In the genomic region with DNA sequence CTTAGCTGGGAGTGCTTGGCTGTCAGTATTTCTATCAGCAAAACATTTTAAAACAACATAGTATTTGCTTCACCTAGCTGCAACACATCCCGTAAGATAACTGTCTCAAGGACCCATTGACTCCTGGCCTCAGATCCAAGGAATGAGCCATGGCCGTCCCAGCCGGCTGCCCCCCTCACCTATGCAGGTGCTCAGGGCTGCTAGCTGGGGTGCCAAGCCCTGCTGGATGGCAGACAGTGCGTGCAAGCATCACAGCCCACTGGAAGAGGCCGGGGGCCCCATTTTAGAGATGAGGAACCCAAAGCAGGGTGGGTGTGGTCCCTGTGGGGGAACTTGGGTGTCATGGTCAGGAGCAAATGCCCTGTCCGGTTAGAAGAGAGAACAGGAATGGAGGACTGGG, we compare ENCODE assay signal across 22 cellular contexts. TPM values are rescaled to one million over a fixed set of nuclear protein-coding genes. Genes with fewer than 3 reads are reported as not detected.
DNase-seq lines count a peak whose midpoint lies in the region; ATAC-seq, FAIRE-seq and TF ChIP-seq lines count a peak whose summit lies in the region.
"Had no signal": no experiment of that assay in that cellular context is flagged by ENCODE, and none has a peak within 500 bp of the region (broad histone marks: within the 10 kb centered on the region; RNA-seq: fewer than 3 reads in every experiment).

No MANE protein-coding gene starts in this region.

- TF ChIP-seq POLR2A in K562 (conservative IDR thresholded peaks at IDR 0.05) (peak; percentile 31; the same call in 1 of the 2 replicates), H54 (IDR thresholded peaks at IDR 0.05; ENCODE audit: low read depth, low read length) (no peak)

- H3K79me1 ChIP-seq in neuronal stem cell (ENCODE audit: low read depth, low read length), result peaks cover 4% of the 10 kb centered on the region

- H2BK5ac ChIP-seq in neuronal stem cell (ENCODE audit: low read length), result no peak overlapping the region

- H2BK12ac ChIP-seq in neuronal stem cell (ENCODE audit: low read length), result no peak overlapping the region

- no peak for DNase-seq in AG04450 (ENCODE audit: low read depth, low spot score)
- DNase-seq in GM23248, result no peak
- no peak for DNase-seq in K562 (ENCODE audit: extremely low read depth in 1 of 4, low spot score in 3 of 4)
- no peak for DNase-seq in neuronal stem cell (ENCODE audit: low spot score)
- no peak for DNase-seq in NCI-H187 treated with DMSO at 0.1 percent for 48 hours (lab: John Stamatoyannopoulos, UW)
- no peak for DNase-seq in H54 (ENCODE audit: insufficient read length, low spot score)
- DNase-seq in anterior cingulate cortex (lab: John Stamatoyannopoulos, UW), result no peak
- DNase-seq: activated CD4-positive, alpha-beta memory T cell treated with anti-CD3 and anti-CD28 coated beads, Interleukin-2, amount 10 ng/mL, durations not matched to agents 7 days and 5 days; amygdala; DND-41; gastrocnemius medialis; H7; midbrain; NCI-H2029 treated with DMSO at 0.1 percent for 48 hours; NCI-H510A; retina; SHP77; T-cell had no signal

- H2AFZ ChIP-seq in GM23248, result no peak overlapping the region
- no peak overlapping the region for H2AFZ ChIP-seq in K562 (ENCODE audit: low read depth, low read length)
- H2AFZ ChIP-seq in neuronal stem cell (ENCODE audit: low read length), result no peak overlapping the region

- WGBS in GM23248 (ENCODE audit: low coverage in 1 of 2, low lambda C conversion rate in 2 of 2, missing lambda C conversion rate in 2 of 2), 2 experiments, result 76 to 81% methylated on average over 6 of the region's 6 CpGs
- WGBS in K562 (ENCODE audit: insufficient coverage, low coverage, missing lambda C conversion rate), result 93% methylated on average over 5 of the region's 6 CpGs
- no CpG with 5 or more reads among the region's 6 CpGs for WGBS in neuronal stem cell (ENCODE audit: extremely low coverage in 2 of 2, insufficient read length in 2 of 2, insufficient replicate concordance in 1 of 2), 2 donors

- no peak for FAIRE-seq in K562 (lab: Jason Lieb, UNC)
- no peak for FAIRE-seq in H54 (lab: Jason Lieb, UNC)
- FAIRE-seq: GM18507 had no signal

- POLR2A ChIA-PET in AG04450 (lab: Yijun Ruan, JAX) (interaction anchor here (0.6 to 2.9 kb wide), 3 partner anchors 9 to 158 kb away, joined by 3 to 22 read pairs (median 13); partner anchors contain the start of genes PSMC3 and SLC39A13), K562 (lab: Yijun Ruan, JAX) (interaction anchor here (0.6 to 2.1 kb wide), 8 partner anchors 9 to 160 kb away, joined by 3 to 16 read pairs (median 3); partner anchors contain the start of genes NR1H3, PSMC3 and SLC39A13)

- CTCF ChIA-PET in AG04450 (lab: Charles Lee), result interaction anchor here (1.1 kb wide), 1 partner anchor 36 kb away, joined by 4 read pairs; no protein-coding TSS in a partner anchor
- CTCF ChIA-PET in K562 (lab: Yijun Ruan, JAX; ENCODE audit: low intra/inter-chr PET ratio), result no interaction called here

- H3K4me1 ChIP-seq in GM23248 (ENCODE audit: insufficient read depth) (peaks cover 49% of the 10 kb centered on the region), K562 (replicated peaks in 1 of 2; ENCODE audit: control insufficient read depth in 2 of 2, insufficient read depth in 2 of 2, low read length in 2 of 2) (peaks cover 0 to 43% of the 10 kb centered on the region in 2 experiments; a peak in 2 of 5 replicates), neuronal stem cell (ENCODE audit: control insufficient read depth in 2 of 2, insufficient read depth in 1 of 2, low read depth in 1 of 2, low read length in 2 of 2) (no peaks in the 10 kb centered on the region)

- no peak overlapping the region for H3K4ac ChIP-seq in neuronal stem cell (ENCODE audit: low read length)

- H2BK120ac ChIP-seq in neuronal stem cell (ENCODE audit: low read depth, low read length), result no peak overlapping the region

- TF ChIP-seq CTCF in AG04450 (IDR thresholded peaks at IDR 0.05; ENCODE audit: low read depth, low read length) (no peak), K562 (IDR thresholded peaks at IDR 0.05 in 2 of 3, conservative IDR thresholded peaks at IDR 0.05 in 1 of 3; ENCODE audit: insufficient read depth in 2 of 3, low read depth in 1 of 3, low read length in 3 of 3) (no peak)

- no peak overlapping the region for H2BK15ac ChIP-seq in neuronal stem cell (ENCODE audit: low read length)

- H3K79me2 ChIP-seq in GM23248 (ENCODE audit: insufficient read depth) (peaks cover 12% of the 10 kb centered on the region; the same call in 1 of the 2 replicates), K562 (ENCODE audit: control insufficient read depth, insufficient read depth, low read length) (no peaks in the 10 kb centered on the region)

- H3F3A ChIP-seq in GM23248 (ENCODE audit: insufficient read depth), result peaks cover 58% of the 10 kb centered on the region

- TF ChIP-seq RAD21 in K562 (CRISPR knock-in tag; conservative IDR thresholded peaks at IDR 0.05 in 1 of 2, IDR thresholded peaks at IDR 0.05 in 1 of 2), result no peak

- in situ Hi-C loops in GM23248 (cut with MboI), result no loop called here
- in situ Hi-C loops in K562 (cut with MboI), result no loop called here

- 0 out of 2 replicates have a peak overlapping the region, but pooled peaks have one; percentile 17 for H3K9ac ChIP-seq in GM23248
- 0 out of 4 replicates have a peak overlapping the region, but pooled peaks of 1 of the 2 experiments have one; percentile 48 for H3K9ac ChIP-seq in K562 (ENCODE audit: insufficient read depth in 1 of 2, low read depth in 2 of 2, low read length in 2 of 2)
- no peak overlapping the region for H3K9ac ChIP-seq in neuronal stem cell (ENCODE audit: low read depth, low read length, poor library complexity)

- no peak overlapping the region for H3K23ac ChIP-seq in neuronal stem cell (ENCODE audit: low read depth, low read length, poor library complexity)

- H3K9me1 ChIP-seq in K562 (ENCODE audit: control insufficient read depth, insufficient read depth, low read length), result peaks cover 10% of the 10 kb centered on the region

- no peak overlapping the region for H4K91ac ChIP-seq in neuronal stem cell (ENCODE audit: low read depth, low read length, poor library complexity)

- no peaks in the 10 kb centered on the region for H3K9me2 ChIP-seq in GM23248 (ENCODE audit: insufficient read depth)

- no TSS peak for BruUV-seq in K562 (replicated peaks; lab: Mats Ljungman, UMichigan)

- H4K8ac ChIP-seq in neuronal stem cell (ENCODE audit: low read depth, low read length), result peak overlapping the region; percentile 72

- H3K18ac ChIP-seq in neuronal stem cell (ENCODE audit: low read length), result no peak overlapping the region

- H3K27ac ChIP-seq in AG04450 (ENCODE audit: low read depth, low read length), result peak overlapping the region; percentile 39
- H3K27ac ChIP-seq in GM23248, result peak overlapping the region; percentile 47
- no peak overlapping the region for H3K27ac ChIP-seq in K562 (ENCODE audit: extremely low read depth, low read depth, low read length)
- H3K27ac ChIP-seq in neuronal stem cell (replicated peaks; ENCODE audit: low read length), result no peak overlapping the region
- H3K27ac ChIP-seq: neutrophil had no signal

- intact Hi-C loops in K562 (cut with micrococcal nuclease), result no loop called here

- no peak overlapping the region for H3K4me2 ChIP-seq in GM23248 (ENCODE audit: unreplicated experiment)
- H3K4me2 ChIP-seq in K562 (ENCODE audit: insufficient read depth, low read length), result no peak overlapping the region
- H3K4me2 ChIP-seq in neuronal stem cell (ENCODE audit: insufficient read depth, low read length, poor library complexity, severe bottlenecking), result no peak overlapping the region

- H4K20me1 ChIP-seq in GM23248 (ENCODE audit: insufficient read depth) (no peaks in the 10 kb centered on the region), K562 (replicated peaks; ENCODE audit: control insufficient read depth, insufficient read depth, low read length) (peaks cover 9% of the 10 kb centered on the region; the same call in 1 of the 2 replicates)

- H3K36me3 ChIP-seq in GM23248 (ENCODE audit: low read depth), result peaks cover 17% of the 10 kb centered on the region; the same call in 1 of the 2 replicates
- H3K36me3 ChIP-seq in K562 (ENCODE audit: control insufficient read depth, insufficient read depth, low read length), result peaks cover 50% of the 10 kb centered on the region
- H3K36me3 ChIP-seq in neuronal stem cell (replicated peaks in 1 of 2; ENCODE audit: control insufficient read depth in 2 of 2, insufficient read depth in 2 of 2, low read length in 2 of 2), result peaks cover 53 to 87% of the 10 kb centered on the region in 2 donors

- no peak overlapping the region for H3K14ac ChIP-seq in neuronal stem cell (ENCODE audit: low read length)

- H3K4me3 ChIP-seq in AG04450 (ENCODE audit: low read depth, low read length), result no peak overlapping the region
- H3K4me3 ChIP-seq in GM23248, result no peak overlapping the region
- no peak overlapping the region for H3K4me3 ChIP-seq in K562
- no peak overlapping the region for H3K4me3 ChIP-seq in neuronal stem cell (ENCODE audit: low read length in 2 of 2)
- H3K4me3 ChIP-seq: gastrocnemius medialis had no signal

- TF ChIP-seq EP300 in K562 (IDR thresholded peaks at IDR 0.05; ENCODE audit: low read length), result no peak

- H3K9me3 ChIP-seq in AG04450 (ENCODE audit: control insufficient read depth, insufficient read depth, low read length) (no peaks in the 10 kb centered on the region; the same call in 1 of the 2 replicates), GM23248 (ENCODE audit: low read depth) (no peaks in the 10 kb centered on the region), K562 (replicated peaks; ENCODE audit: control insufficient read depth, insufficient read depth, low read depth, low read length) (no peaks in the 10 kb centered on the region), neuronal stem cell (replicated peaks in 1 of 2; ENCODE audit: control insufficient read depth in 2 of 2, insufficient read depth in 1 of 2, low read depth in 1 of 2, low read length in 2 of 2) (no peaks in the 10 kb centered on the region)
- H3K9me3 ChIP-seq: gastrocnemius medialis, neutrophil had no signal

- no peak overlapping the region for H2AK5ac ChIP-seq in neuronal stem cell (ENCODE audit: low read depth, low read length)

- ATAC-seq in K562 (peak; percentile 1; the same call in 1 of the 3 replicates), HG03097 (IDR thresholded peaks at IDR 0.05; ENCODE audit: low FRiP score, unreplicated experiment) (no peak)
- ATAC-seq: gastrocnemius medialis had no signal

- H3K27me3 ChIP-seq in AG04450 (ENCODE audit: control insufficient read depth, insufficient read depth, low read length), result no peaks in the 10 kb centered on the region
- no peaks in the 10 kb centered on the region for H3K27me3 ChIP-seq in GM23248 (replicated peaks; ENCODE audit: insufficient read depth)
- H3K27me3 ChIP-seq in K562 (ENCODE audit: control insufficient read depth in 2 of 2, insufficient read depth in 2 of 2, low read length in 2 of 2), result no peaks in the 10 kb centered on the region
- H3K27me3 ChIP-seq in neuronal stem cell (ENCODE audit: control insufficient read depth in 3 of 3, insufficient read depth in 3 of 3, low read depth in 1 of 3, low read length in 3 of 3), result no peaks in the 10 kb centered on the region
- H3K27me3 ChIP-seq: gastrocnemius medialis, neutrophil had no signal

RNA-seq across cellular contexts. Expression of gene PSMC3, which starts 8.5 kb away (rescaled TPM):
- 211 and 290 TPM in 2 replicates for polyA plus RNA-seq in AG04450 (2011; rRNA removed)
- polyA minus RNA-seq in AG04450 (2011; rRNA and poly(A)+ RNA removed), result 169 and 172 TPM in 2 replicates
- 139 and 151 TPM in 2 replicates for total RNA-seq in GM23248 (2014; rRNA removed; shearing (Covaris generic))
- polyA plus RNA-seq in GM23248 (2016; fragmentation: Nextera tagmentation; extraction: Ambion mirVana), result 212 and 220 TPM in 2 replicates
- total RNA-seq in K562 (2011; cell fraction: chromatin; rRNA removed; ENCODE audit: low replicate concordance), result 145 and 204 TPM in 2 replicates
- 116 and 126 TPM in 2 replicates for total RNA-seq in K562 (2011; cell fraction: nucleolus; rRNA removed)
- 96.6 and 141 TPM in 2 replicates for total RNA-seq in K562 (2011; cell fraction: nucleoplasm; rRNA removed)
- total RNA-seq in K562 (2014; rRNA removed), result 222 and 237 TPM in 2 replicates
- 311 and 382 TPM in 2 replicates for total RNA-seq in K562 (2014; rRNA removed; fragmentation: Illumina TruSeq; extraction: Trizol)
- 292 and 301 TPM in 2 replicates for total RNA-seq in K562 (2015; rRNA removed; fragmentation: Illumina TruSeq; extraction: Trizol)
- total RNA-seq in K562 (2021), result 189 and 211 TPM in 2 replicates
- 126 and 240 TPM in 2 replicates for polyA plus RNA-seq in K562 (2011; rRNA removed)
- 134 and 180 TPM in 2 replicates for polyA plus RNA-seq in K562 (2011; cell fraction: cytosol; rRNA removed)
- 72.2 and 75.9 TPM in 2 replicates for polyA plus RNA-seq in K562 (2011; cell fraction: nucleus; rRNA removed)
- polyA plus RNA-seq in K562 (2012), result 229 and 337 TPM in 2 replicates
- polyA plus RNA-seq in K562 (2014; fragmentation: Illumina TruSeq; extraction: Trizol), result 324 and 393 TPM in 2 replicates
- polyA plus RNA-seq in K562 (2014; fragmentation: Nextera tagmentation; extraction: Ambion mirVana), result 10 to 100 TPM; 44.3 to 98.5 TPM
- polyA plus RNA-seq in K562 (2014; rRNA removed), result 262 and 265 TPM in 2 replicates
- polyA minus RNA-seq in K562 (2011; rRNA and poly(A)+ RNA removed), result 357 and 499 TPM in 2 replicates
- 72.6 and 83.1 TPM in 2 replicates for polyA minus RNA-seq in K562 (2011; cell fraction: cytosol; rRNA and poly(A)+ RNA removed)
- polyA minus RNA-seq in K562 (2011; cell fraction: nucleus; rRNA and poly(A)+ RNA removed), result 50.2 and 64.0 TPM in 2 replicates
- 74.9 TPM for polyA plus RNA-seq in neuronal stem cell (2013, experiment 1 of 2)
- polyA plus RNA-seq in neuronal stem cell (2013, experiment 2 of 2), result 75.0 TPM

RNA-seq across cellular contexts. Expression of gene SLC39A13, which starts 9.3 kb away (rescaled TPM):
- polyA plus RNA-seq in AG04450 (2011; rRNA removed), result 54.4 and 65.9 TPM in 2 replicates
- polyA minus RNA-seq in AG04450 (2011; rRNA and poly(A)+ RNA removed), result 26.2 and 33.5 TPM in 2 replicates
- total RNA-seq in GM23248 (2014; rRNA removed; shearing (Covaris generic)), result 183 and 189 TPM in 2 replicates
- polyA plus RNA-seq in GM23248 (2016; fragmentation: Nextera tagmentation; extraction: Ambion mirVana), result 175 and 183 TPM in 2 replicates
- total RNA-seq in K562 (2011; cell fraction: chromatin; rRNA removed; ENCODE audit: low replicate concordance), result 14.7 and 58.9 TPM in 2 replicates
- 52.1 and 58.4 TPM in 2 replicates for total RNA-seq in K562 (2011; cell fraction: nucleolus; rRNA removed)
- total RNA-seq in K562 (2011; cell fraction: nucleoplasm; rRNA removed), result 29.8 and 30.5 TPM in 2 replicates
- 9.5 and 14.0 TPM in 2 replicates for total RNA-seq in K562 (2014; rRNA removed)
- total RNA-seq in K562 (2014; rRNA removed; fragmentation: Illumina TruSeq; extraction: Trizol), result 0.61 and 1.3 TPM in 2 replicates
- 3.2 TPM in 2 replicates for total RNA-seq in K562 (2015; rRNA removed; fragmentation: Illumina TruSeq; extraction: Trizol)
- 10.9 TPM in 2 replicates for total RNA-seq in K562 (2021)
- 6.7 and 10.2 TPM in 2 replicates for polyA plus RNA-seq in K562 (2011; rRNA removed)
- 11.1 and 20.7 TPM in 2 replicates for polyA plus RNA-seq in K562 (2011; cell fraction: cytosol; rRNA removed)
- 75.5 and 90.8 TPM in 2 replicates for polyA plus RNA-seq in K562 (2011; cell fraction: nucleus; rRNA removed)
- 7.4 and 23.7 TPM in 2 replicates for polyA plus RNA-seq in K562 (2012)
- polyA plus RNA-seq in K562 (2014; fragmentation: Illumina TruSeq; extraction: Trizol), result 2.8 and 7.3 TPM in 2 replicates
- polyA plus RNA-seq in K562 (2014; fragmentation: Nextera tagmentation; extraction: Ambion mirVana), result under 1 TPM; 0.17 to 0.24 TPM
- polyA plus RNA-seq in K562 (2014; rRNA removed), result 14.4 and 15.9 TPM in 2 replicates
- 1.3 and 1.6 TPM in 2 replicates for polyA minus RNA-seq in K562 (2011; rRNA and poly(A)+ RNA removed)
- 3.2 and 7.4 TPM in 2 replicates for polyA minus RNA-seq in K562 (2011; cell fraction: cytosol; rRNA and poly(A)+ RNA removed)
- 10.1 and 12.0 TPM in 2 replicates for polyA minus RNA-seq in K562 (2011; cell fraction: nucleus; rRNA and poly(A)+ RNA removed)
- polyA plus RNA-seq in neuronal stem cell (2013, experiment 1 of 2), result 21.6 TPM
- polyA plus RNA-seq in neuronal stem cell (2013, experiment 2 of 2), result 20.9 TPM

RNA-seq across cellular contexts. Expression of gene RAPSN, which starts 31.2 kb away (rescaled TPM):
- 0.09 TPM in 1 of 2 replicates, not detected in the other for polyA plus RNA-seq in AG04450 (2011; rRNA removed)
- 0.46 TPM in 1 of 2 replicates, not detected in the other for polyA minus RNA-seq in AG04450 (2011; rRNA and poly(A)+ RNA removed)
- total RNA-seq in GM23248 (2014; rRNA removed; shearing (Covaris generic)), result 0.13 and 0.22 TPM in 2 replicates
- polyA plus RNA-seq in GM23248 (2016; fragmentation: Nextera tagmentation; extraction: Ambion mirVana), result 0.11 TPM in 1 of 2 replicates, not detected in the other
- total RNA-seq in K562 (2011; cell fraction: chromatin; rRNA removed; ENCODE audit: low replicate concordance), result not detected in 2 replicates
- total RNA-seq in K562 (2011; cell fraction: nucleolus; rRNA removed), result not detected in 2 replicates
- not detected in 2 replicates for total RNA-seq in K562 (2011; cell fraction: nucleoplasm; rRNA removed)
- total RNA-seq in K562 (2014; rRNA removed), result not detected in 2 replicates
- total RNA-seq in K562 (2014; rRNA removed; fragmentation: Illumina TruSeq; extraction: Trizol), result not detected in 2 replicates
- 0.11 TPM in 1 of 2 replicates, not detected in the other for total RNA-seq in K562 (2015; rRNA removed; fragmentation: Illumina TruSeq; extraction: Trizol)
- 0.13 TPM in 1 of 2 replicates, not detected in the other for total RNA-seq in K562 (2021)
- polyA plus RNA-seq in K562 (2011; rRNA removed), result 0.06 TPM in 1 of 2 replicates, not detected in the other
- 0.04 TPM in 1 of 2 replicates, not detected in the other for polyA plus RNA-seq in K562 (2011; cell fraction: cytosol; rRNA removed)
- not detected in 2 replicates for polyA plus RNA-seq in K562 (2011; cell fraction: nucleus; rRNA removed)
- 0.14 TPM in 1 of 2 replicates, not detected in the other for polyA plus RNA-seq in K562 (2012)
- polyA plus RNA-seq in K562 (2014; fragmentation: Illumina TruSeq; extraction: Trizol), result not detected in 2 replicates
- not detected for polyA plus RNA-seq in K562 (2014; fragmentation: Nextera tagmentation; extraction: Ambion mirVana)
- polyA plus RNA-seq in K562 (2014; rRNA removed), result not detected in 2 replicates
- not detected in 2 replicates for polyA minus RNA-seq in K562 (2011; rRNA and poly(A)+ RNA removed)
- polyA minus RNA-seq in K562 (2011; cell fraction: cytosol; rRNA and poly(A)+ RNA removed), result not detected in 2 replicates
- polyA minus RNA-seq in K562 (2011; cell fraction: nucleus; rRNA and poly(A)+ RNA removed), result not detected in 2 replicates
- polyA plus RNA-seq in neuronal stem cell (2013, experiment 1 of 2), result not detected
- polyA plus RNA-seq in neuronal stem cell (2013, experiment 2 of 2), result 0.06 TPM

RNA-seq across cellular contexts. Expression of gene SPI1, which starts 39.4 kb away (rescaled TPM):
- not detected in 2 replicates for polyA plus RNA-seq in AG04450 (2011; rRNA removed)
- not detected in 2 replicates for polyA minus RNA-seq in AG04450 (2011; rRNA and poly(A)+ RNA removed)
- total RNA-seq in GM23248 (2014; rRNA removed; shearing (Covaris generic)), result not detected in 2 replicates
- polyA plus RNA-seq in GM23248 (2016; fragmentation: Nextera tagmentation; extraction: Ambion mirVana), result 0.30 TPM in 1 of 2 replicates, not detected in the other
- 12.0 and 16.1 TPM in 2 replicates for total RNA-seq in K562 (2011; cell fraction: chromatin; rRNA removed; ENCODE audit: low replicate concordance)
- total RNA-seq in K562 (2011; cell fraction: nucleolus; rRNA removed), result 11.0 and 11.2 TPM in 2 replicates
- total RNA-seq in K562 (2011; cell fraction: nucleoplasm; rRNA removed), result 18.0 and 31.5 TPM in 2 replicates
- total RNA-seq in K562 (2014; rRNA removed), result 23.4 and 32.6 TPM in 2 replicates
- 2.8 and 3.2 TPM in 2 replicates for total RNA-seq in K562 (2014; rRNA removed; fragmentation: Illumina TruSeq; extraction: Trizol)
- total RNA-seq in K562 (2015; rRNA removed; fragmentation: Illumina TruSeq; extraction: Trizol), result 10.3 and 12.5 TPM in 2 replicates
- total RNA-seq in K562 (2021), result 30.7 and 33.7 TPM in 2 replicates
- 8.6 and 28.6 TPM in 2 replicates for polyA plus RNA-seq in K562 (2011; rRNA removed)
- 28.0 and 35.1 TPM in 2 replicates for polyA plus RNA-seq in K562 (2011; cell fraction: cytosol; rRNA removed)
- 24.3 and 25.6 TPM in 2 replicates for polyA plus RNA-seq in K562 (2011; cell fraction: nucleus; rRNA removed)
- polyA plus RNA-seq in K562 (2012), result 20.6 and 54.3 TPM in 2 replicates
- polyA plus RNA-seq in K562 (2014; fragmentation: Illumina TruSeq; extraction: Trizol), result 16.0 and 32.1 TPM in 2 replicates
- under 1 TPM; 0.10 to 0.11 TPM for polyA plus RNA-seq in K562 (2014; fragmentation: Nextera tagmentation; extraction: Ambion mirVana)
- polyA plus RNA-seq in K562 (2014; rRNA removed), result 16.2 and 21.9 TPM in 2 replicates
- polyA minus RNA-seq in K562 (2011; rRNA and poly(A)+ RNA removed), result 21.0 and 25.6 TPM in 2 replicates
- polyA minus RNA-seq in K562 (2011; cell fraction: cytosol; rRNA and poly(A)+ RNA removed), result 22.7 and 32.9 TPM in 2 replicates
- 6.5 and 12.0 TPM in 2 replicates for polyA minus RNA-seq in K562 (2011; cell fraction: nucleus; rRNA and poly(A)+ RNA removed)
- polyA plus RNA-seq in neuronal stem cell (2013, experiment 1 of 2), result not detected
- polyA plus RNA-seq in neuronal stem cell (2013, experiment 2 of 2), result 0.03 TPM
- total RNA-seq: activated CD4-positive, alpha-beta memory T cell treated with anti-CD3 and anti-CD28 coated beads, Interleukin-2, amount 10 ng/mL, durations not matched to agents 7 days and 5 days; activated T-helper 1 cell treated with anti-CD3 and anti-CD28 coated beads, Interleukin-12 subunit alpha, Interleukin-12 subunit beta, Interleukin-2, Interleukin-4 antibody, amounts not matched to agents 30 ng/mL and 10 ng/mL and 1 ng/mL, durations not matched to agents 14 hours and 24 hours and 36 hours had no signal

Comparison
In these comparisons a context has a peak if more than half of its experiments do, and no peak if none do; other contexts are left out.
1. H3K27ac ChIP-seq: peak in AG04450 (single experiment) and GM23248 (single experiment); none in K562 (single experiment) and neuronal stem cell (single experiment).